Comparison of ENCODE assay signal across 18 cellular contexts in the genomic region with DNA sequence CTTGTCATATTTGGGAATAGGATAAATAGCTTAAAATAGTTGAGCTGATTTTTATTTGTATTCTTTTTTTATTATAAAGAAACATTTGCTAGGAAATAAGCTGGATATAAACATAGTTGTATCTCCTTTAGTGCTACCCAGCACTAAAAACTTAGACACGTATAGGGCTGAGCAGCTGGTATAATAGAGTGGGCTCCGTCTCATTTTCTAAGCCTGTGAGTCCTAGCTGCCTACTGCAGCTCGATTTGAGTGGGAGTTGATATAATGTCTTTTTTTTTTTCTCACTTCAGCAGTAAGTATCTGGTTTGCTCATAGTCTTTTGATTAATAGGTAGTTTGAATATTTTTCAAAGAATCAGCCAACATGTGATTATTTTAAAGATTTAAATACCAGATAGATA. TPM values are rescaled to one million over a fixed set of nuclear protein-coding genes. Genes with fewer than 3 reads are reported as not detected.
DNase-seq lines count a peak whose midpoint lies in the region; ATAC-seq and TF ChIP-seq lines count a peak whose summit lies in the region.
"Had no signal": no experiment of that assay in that cellular context is flagged by ENCODE, and none has a peak within 500 bp of the region (broad histone marks: within the 10 kb centered on the region; RNA-seq: fewer than 3 reads in every experiment).

No MANE protein-coding gene starts in this region.

- H3K36me3 Mint-ChIP-seq in activated CD4-positive, alpha-beta T cell treated with anti-CD3 and anti-CD28 coated beads, Interleukin-2, amount 10 ng/mL, durations not matched to agents 7 days and 5 days (ENCODE audit: low read depth) = peaks cover 42% of the 10 kb centered on the region
- H3K36me3 Mint-ChIP-seq in T-helper 17 cell (ENCODE audit: low read depth) (peaks cover 2% of the 10 kb centered on the region), osteocyte (ENCODE audit: unreplicated experiment) (peaks cover 54% of the 10 kb centered on the region)

- no peak overlapping the region for H3K4me3 Mint-ChIP-seq in activated CD4-positive, alpha-beta T cell treated with anti-CD3 and anti-CD28 coated beads, Interleukin-2, amount 10 ng/mL, durations not matched to agents 7 days and 5 days
- no peak overlapping the region for H3K4me3 Mint-ChIP-seq in T-helper 17 cell
- no peak overlapping the region for H3K4me3 Mint-ChIP-seq in osteocyte (ENCODE audit: unreplicated experiment)
- H3K4me3 Mint-ChIP-seq: CD14-positive monocyte; CD4-positive, alpha-beta T cell; GM23338; H9; HFFc6 had no signal

- no peaks in the 10 kb centered on the region for H3K27me3 Mint-ChIP-seq in activated CD4-positive, alpha-beta T cell treated with anti-CD3 and anti-CD28 coated beads, Interleukin-2, amount 10 ng/mL, durations not matched to agents 7 days and 5 days
- H3K27me3 Mint-ChIP-seq in T-helper 17 cell (no peaks in the 10 kb centered on the region), osteocyte (ENCODE audit: unreplicated experiment) (no peaks in the 10 kb centered on the region)
- H3K27me3 Mint-ChIP-seq: CD4-positive, alpha-beta T cell had no signal

- H3K4me1 Mint-ChIP-seq in activated CD4-positive, alpha-beta T cell treated with anti-CD3 and anti-CD28 coated beads, Interleukin-2, amount 10 ng/mL, durations not matched to agents 7 days and 5 days = no peaks in the 10 kb centered on the region
- H3K4me1 Mint-ChIP-seq in T-helper 17 cell (peaks cover 2% of the 10 kb centered on the region), osteocyte (ENCODE audit: unreplicated experiment) (peaks cover 10% of the 10 kb centered on the region)
- H3K4me1 Mint-ChIP-seq: CD14-positive monocyte had no signal

- H3K9me3 Mint-ChIP-seq in activated CD4-positive, alpha-beta T cell treated with anti-CD3 and anti-CD28 coated beads, Interleukin-2, amount 10 ng/mL, durations not matched to agents 7 days and 5 days = no peaks in the 10 kb centered on the region
- H3K9me3 Mint-ChIP-seq in osteocyte (ENCODE audit: unreplicated experiment) = no peaks in the 10 kb centered on the region
- H3K9me3 Mint-ChIP-seq: CD14-positive monocyte; CD4-positive, alpha-beta T cell; GM23338; H9; HFFc6 had no signal

- CTCF ChIA-PET in activated CD4-positive, alpha-beta T cell treated with anti-CD3 and anti-CD28 coated beads, Interleukin-2, amount 10 ng/mL, durations not matched to agents 7 days and 5 days (lab: Charles Lee) = interaction anchor here (1.0 to 1.4 kb wide), 3 partner anchors 15 to 33 kb away, joined by 3 to 5 read pairs (median 3); no protein-coding TSS in a partner anchor

- H3K27ac Mint-ChIP-seq in activated CD4-positive, alpha-beta T cell treated with anti-CD3 and anti-CD28 coated beads, Interleukin-2, amount 10 ng/mL, durations not matched to agents 7 days and 5 days = peak overlapping the region; percentile 50
- H3K27ac Mint-ChIP-seq in T-helper 17 cell (peak overlapping the region; percentile 11), osteocyte (ENCODE audit: unreplicated experiment) (peak overlapping the region; percentile 35)
- H3K27ac Mint-ChIP-seq: CD4-positive, alpha-beta T cell; GM23338; H9; HFFc6 had no signal

- DNase-seq in activated CD4-positive, alpha-beta T cell treated with anti-CD3 and anti-CD28 coated beads, Interleukin-2, amount 10 ng/mL, durations not matched to agents 7 days and 5 days = no peak
- no peak for DNase-seq in activated CD4-positive, alpha-beta T cell treated with anti-CD3 and anti-CD28 coated beads, Interleukin-2, amount 50 U/mL, for 48 hours
- no peak for DNase-seq in T-helper 17 cell
- DNase-seq in osteocyte (ENCODE audit: extremely low spot score, unreplicated experiment) = no peak
- DNase-seq: BE2C; Calu3; CD4-positive, alpha-beta T cell; COR-L47; DMS53; DMS79 treated with DMSO at 0.1 percent for 48 hours; GF-D8; H9; HFFc6 had no signal

- TF ChIP-seq CTCF in osteocyte (IDR thresholded peaks at IDR 0.05) = no peak

- ATAC-seq in T-helper 17 cell (no peak), GM19455 (IDR thresholded peaks at IDR 0.05; ENCODE audit: unreplicated experiment) (no peak), HG02870 (IDR thresholded peaks at IDR 0.05; ENCODE audit: unreplicated experiment) (no peak)
- ATAC-seq: GM23338 had no signal

- no peaks in the 10 kb centered on the region for H3K9me3 ChIP-seq in T-helper 17 cell (ENCODE audit: control insufficient read depth, low read length, poor library complexity, severe bottlenecking)
- H3K9me3 ChIP-seq: BE2C; BLaER1 treated with 17β-estradiol and CSF1 and Interleukin-3, amounts not matched to agents 10 nM and 100 nM had no signal

- POLR2A ChIA-PET in activated CD4-positive, alpha-beta T cell treated with anti-CD3 and anti-CD28 coated beads, Interleukin-2, amount 10 ng/mL, durations not matched to agents 7 days and 5 days (lab: Charles Lee) = interaction anchor here (0.6 kb wide), 1 partner anchor 35 kb away, joined by 5 read pairs; no protein-coding TSS in a partner anchor

RNA-seq across cellular contexts. Expression of gene TFG, which starts 34.2 kb away (rescaled TPM):
- total RNA-seq in activated CD4-positive, alpha-beta T cell treated with anti-CD3 and anti-CD28 coated beads, Interleukin-2, amount 10 ng/mL, durations not matched to agents 7 days and 5 days = 10 to 100 TPM; 49.1 to 58.5 TPM
- total RNA-seq in T-helper 17 cell (10 to 100 TPM; 59.2 to 60.4 TPM), osteocyte (117 and 119 TPM in 2 replicates)
